14 cellular contexts compared by ENCODE assay signal in the genomic region with DNA sequence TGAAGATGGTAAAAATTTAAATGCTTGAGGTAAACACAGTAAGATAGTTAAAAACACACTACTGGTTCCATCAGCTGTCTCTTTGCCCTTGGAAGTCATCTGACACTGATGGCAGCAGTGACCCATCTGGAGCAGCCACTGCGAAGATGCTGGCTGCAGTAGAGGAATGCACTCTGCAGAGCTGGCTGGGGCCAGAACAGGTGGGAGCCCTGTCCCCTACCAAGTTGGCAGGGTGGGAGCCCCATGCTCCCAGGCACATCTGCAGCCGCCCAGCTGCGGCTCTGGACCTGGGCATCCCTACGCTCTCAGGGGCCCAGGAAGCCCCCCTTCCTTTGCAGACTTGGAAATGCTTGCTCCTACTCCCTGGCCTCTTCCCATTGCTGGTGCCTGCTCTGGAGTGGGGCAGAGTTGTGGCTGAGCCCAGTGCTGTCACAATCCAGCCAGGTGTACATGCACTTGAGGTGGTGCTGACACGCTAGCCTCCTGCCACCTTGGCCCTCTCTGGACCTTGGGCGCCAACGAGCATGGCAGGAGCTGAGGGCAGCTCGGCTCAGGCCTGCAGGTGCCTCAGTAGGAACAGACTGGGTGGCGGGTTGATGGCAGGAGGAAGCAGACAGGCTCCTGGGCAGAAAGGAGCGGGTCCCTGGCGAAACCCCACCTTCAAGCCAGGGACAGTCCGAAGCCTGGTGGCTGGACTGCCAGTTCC.
DNase-seq lines count a peak whose midpoint lies in the region; ATAC-seq and TF ChIP-seq lines count a peak whose summit lies in the region.
"Had no signal": no experiment of that assay in that cellular context is flagged by ENCODE, and none has a peak within 500 bp of the region (broad histone marks: within the 10 kb centered on the region; RNA-seq: fewer than 3 reads in every experiment).

No MANE protein-coding gene starts in this region.

- no peaks in the 10 kb centered on the region for H3K27me3 Mint-ChIP-seq in HFFc6 (ENCODE audit: insufficient read depth)
- H3K27me3 Mint-ChIP-seq: CD4-positive, alpha-beta memory T cell had no signal

- TF ChIP-seq CTCF in psoas muscle (IDR thresholded peaks at IDR 0.05) (no peak), HFFc6 (IDR thresholded peaks at IDR 0.05) (no peak)

- ATAC-seq in left lobe of liver (peak; percentile 13), psoas muscle (peak; percentile 64 to 80 (median 68)), GM21529 (IDR thresholded peaks at IDR 0.05; ENCODE audit: unreplicated experiment) (no peak)
- ATAC-seq: A549, GM12878, HCT116 had no signal

- no peaks in the 10 kb centered on the region for H3K9me3 ChIP-seq in psoas muscle
- H3K9me3 ChIP-seq: A549, BE2C had no signal

- H3K4me3 Mint-ChIP-seq in HFFc6, result no peak overlapping the region
- H3K4me3 Mint-ChIP-seq: CD4-positive, alpha-beta memory T cell had no signal

- WGBS in psoas muscle, 3 donors, result 47 to 52% (median 48%) methylated on average over 12 of the region's 12 CpGs

- no peaks in the 10 kb centered on the region for H3K36me3 ChIP-seq in psoas muscle (ENCODE audit: insufficient read depth in 1 of 2, low read depth in 1 of 2)
- H3K36me3 ChIP-seq: BE2C had no signal

- H3K27ac Mint-ChIP-seq in HFFc6, result no peak overlapping the region
- H3K27ac Mint-ChIP-seq: CD4-positive, alpha-beta memory T cell had no signal

- DNase-seq in left lobe of liver (ENCODE audit: low spot score) (no peak), myocyte (ENCODE audit: low read depth) (peak; percentile 39), psoas muscle (peak in 1 of 2 donors; percentile 57), HFFc6 (no peak), T1000 (lab: John Stamatoyannopoulos, UW) (no peak)
- DNase-seq: BE2C; CD4-positive, alpha-beta memory T cell; DMS79; GM23248 had no signal

- H3K4me3 ChIP-seq in psoas muscle, result no peak overlapping the region
- H3K4me3 ChIP-seq: A549, GM12878, GM23248 had no signal

- H3K36me3 Mint-ChIP-seq in HFFc6 (ENCODE audit: low read depth), result no peaks in the 10 kb centered on the region
- H3K36me3 Mint-ChIP-seq: CD4-positive, alpha-beta memory T cell had no signal

- no peaks in the 10 kb centered on the region for H3K9me3 Mint-ChIP-seq in HFFc6
- H3K9me3 Mint-ChIP-seq: CD4-positive, alpha-beta memory T cell had no signal

- H3K4me1 Mint-ChIP-seq in HFFc6 (ENCODE audit: low read depth), result peaks cover 40% of the 10 kb centered on the region
- H3K4me1 Mint-ChIP-seq: CD4-positive, alpha-beta memory T cell had no signal

- H3K4me1 ChIP-seq in psoas muscle, result peaks cover 40% of the 10 kb centered on the region
- H3K4me1 ChIP-seq: A549, BE2C had no signal

- peak overlapping the region; percentile 86 for H3K27ac ChIP-seq in psoas muscle
- H3K27ac ChIP-seq: A549, C4-2B, GM23248 had no signal

- no peaks in the 10 kb centered on the region for H3K27me3 ChIP-seq in psoas muscle (ENCODE audit: insufficient read depth in 3 of 3, low read length in 2 of 3)
- H3K27me3 ChIP-seq: BE2C had no signal

- intact Hi-C loops in psoas muscle (cut with DNase I), result loop anchor here (5.0 to 10.0 kb wide), 3 partner anchors 73 to 173 kb away; no protein-coding TSS in a partner anchor
